In the genomic region with DNA sequence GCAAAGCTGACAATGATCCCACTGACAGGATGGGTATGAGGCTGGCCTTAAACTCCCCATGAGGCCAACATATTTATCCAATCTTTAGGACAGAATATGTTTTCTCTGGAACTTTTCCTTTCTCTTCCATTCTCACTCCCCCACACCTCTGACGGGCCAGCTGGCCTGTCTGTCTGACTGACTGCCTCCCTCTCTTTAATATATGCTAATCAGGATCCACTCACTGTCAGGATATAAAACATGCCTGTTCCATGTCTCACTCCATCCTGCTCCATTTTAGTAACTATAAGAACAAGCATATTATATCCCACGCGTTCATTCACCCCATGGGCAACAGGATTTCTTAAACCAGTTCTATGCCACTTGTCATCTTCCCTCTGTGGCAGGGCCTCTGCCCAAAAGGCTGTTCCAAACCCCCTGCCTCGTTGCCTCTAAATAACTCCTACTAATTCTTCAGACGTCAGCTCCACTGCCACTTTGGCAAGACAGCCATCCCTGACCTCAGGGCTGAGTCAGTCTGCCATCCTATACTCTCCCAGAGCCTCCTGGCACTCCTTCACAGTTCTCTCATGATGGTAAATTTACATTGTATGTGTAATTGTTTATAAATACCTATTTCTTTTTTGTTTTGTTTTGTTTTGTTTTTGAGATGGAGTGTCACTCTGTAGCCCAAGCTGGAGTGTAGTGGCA, we compare ENCODE assay signal across 1 cellular context.
TF ChIP-seq lines count a peak whose summit lies in the region.

No MANE protein-coding gene starts in this region.

TF ChIP-seq in SK-N-SH treated with all-trans-retinoic acid at 6 μM for 48 hours, 23 proteins besides CTCF, POLR2A, EP300 and RAD21 (continued from another document):
- TF ChIP-seq, protein P1, sequence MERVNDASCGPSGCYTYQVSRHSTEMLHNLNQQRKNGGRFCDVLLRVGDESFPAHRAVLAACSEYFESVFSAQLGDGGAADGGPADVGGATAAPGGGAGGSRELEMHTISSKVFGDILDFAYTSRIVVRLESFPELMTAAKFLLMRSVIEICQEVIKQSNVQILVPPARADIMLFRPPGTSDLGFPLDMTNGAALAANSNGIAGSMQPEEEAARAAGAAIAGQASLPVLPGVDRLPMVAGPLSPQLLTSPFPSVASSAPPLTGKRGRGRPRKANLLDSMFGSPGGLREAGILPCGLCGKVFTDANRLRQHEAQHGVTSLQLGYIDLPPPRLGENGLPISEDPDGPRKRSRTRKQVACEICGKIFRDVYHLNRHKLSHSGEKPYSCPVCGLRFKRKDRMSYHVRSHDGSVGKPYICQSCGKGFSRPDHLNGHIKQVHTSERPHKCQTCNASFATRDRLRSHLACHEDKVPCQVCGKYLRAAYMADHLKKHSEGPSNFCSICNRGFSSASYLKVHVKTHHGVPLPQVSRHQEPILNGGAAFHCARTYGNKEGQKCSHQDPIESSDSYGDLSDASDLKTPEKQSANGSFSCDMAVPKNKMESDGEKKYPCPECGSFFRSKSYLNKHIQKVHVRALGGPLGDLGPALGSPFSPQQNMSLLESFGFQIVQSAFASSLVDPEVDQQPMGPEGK (CRISPR knock-in tag; IDR thresholded peaks at IDR 0.05; ENCODE audit: borderline replicate concordance), result no peak
- TF ChIP-seq ZC3H10 (CRISPR knock-in tag; IDR thresholded peaks at IDR 0.05) (no peak), CSDC2 (CRISPR knock-in tag; IDR thresholded peaks at IDR 0.05) (no peak), ZNF8 (CRISPR knock-in tag; IDR thresholded peaks at IDR 0.05) (no peak), SNAI2 (CRISPR knock-in tag; IDR thresholded peaks at IDR 0.05) (no peak), ZFP30 (CRISPR knock-in tag; IDR thresholded peaks at IDR 0.05) (no peak), TCF4 (CRISPR knock-in tag; IDR thresholded peaks at IDR 0.05; ENCODE audit: borderline replicate concordance) (no peak), PPARA (CRISPR knock-in tag; IDR thresholded peaks at IDR 0.05; ENCODE audit: borderline replicate concordance) (no peak), ZFP3 (CRISPR knock-in tag; IDR thresholded peaks at IDR 0.05) (no peak), ESRRG (CRISPR knock-in tag; IDR thresholded peaks at IDR 0.05) (no peak), ZNF70 (CRISPR knock-in tag; IDR thresholded peaks at IDR 0.05) (no peak), CSRNP3 (CRISPR knock-in tag; IDR thresholded peaks at IDR 0.05) (no peak), GLIS3 (CRISPR knock-in tag; IDR thresholded peaks at IDR 0.05) (no peak), RARB (CRISPR knock-in tag; IDR thresholded peaks at IDR 0.05) (no peak), ZNF565 (CRISPR knock-in tag; conservative IDR thresholded peaks at IDR 0.05; ENCODE audit: low read depth) (no peak)
- TF ChIP-seq, protein P2, sequence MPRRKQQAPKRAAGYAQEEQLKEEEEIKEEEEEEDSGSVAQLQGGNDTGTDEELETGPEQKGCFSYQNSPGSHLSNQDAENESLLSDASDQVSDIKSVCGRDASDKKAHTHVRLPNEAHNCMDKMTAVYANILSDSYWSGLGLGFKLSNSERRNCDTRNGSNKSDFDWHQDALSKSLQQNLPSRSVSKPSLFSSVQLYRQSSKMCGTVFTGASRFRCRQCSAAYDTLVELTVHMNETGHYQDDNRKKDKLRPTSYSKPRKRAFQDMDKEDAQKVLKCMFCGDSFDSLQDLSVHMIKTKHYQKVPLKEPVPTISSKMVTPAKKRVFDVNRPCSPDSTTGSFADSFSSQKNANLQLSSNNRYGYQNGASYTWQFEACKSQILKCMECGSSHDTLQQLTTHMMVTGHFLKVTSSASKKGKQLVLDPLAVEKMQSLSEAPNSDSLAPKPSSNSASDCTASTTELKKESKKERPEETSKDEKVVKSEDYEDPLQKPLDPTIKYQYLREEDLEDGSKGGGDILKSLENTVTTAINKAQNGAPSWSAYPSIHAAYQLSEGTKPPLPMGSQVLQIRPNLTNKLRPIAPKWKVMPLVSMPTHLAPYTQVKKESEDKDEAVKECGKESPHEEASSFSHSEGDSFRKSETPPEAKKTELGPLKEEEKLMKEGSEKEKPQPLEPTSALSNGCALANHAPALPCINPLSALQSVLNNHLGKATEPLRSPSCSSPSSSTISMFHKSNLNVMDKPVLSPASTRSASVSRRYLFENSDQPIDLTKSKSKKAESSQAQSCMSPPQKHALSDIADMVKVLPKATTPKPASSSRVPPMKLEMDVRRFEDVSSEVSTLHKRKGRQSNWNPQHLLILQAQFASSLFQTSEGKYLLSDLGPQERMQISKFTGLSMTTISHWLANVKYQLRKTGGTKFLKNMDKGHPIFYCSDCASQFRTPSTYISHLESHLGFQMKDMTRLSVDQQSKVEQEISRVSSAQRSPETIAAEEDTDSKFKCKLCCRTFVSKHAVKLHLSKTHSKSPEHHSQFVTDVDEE (CRISPR knock-in tag; IDR thresholded peaks at IDR 0.05), result no peak
- TF ChIP-seq, protein P3, sequence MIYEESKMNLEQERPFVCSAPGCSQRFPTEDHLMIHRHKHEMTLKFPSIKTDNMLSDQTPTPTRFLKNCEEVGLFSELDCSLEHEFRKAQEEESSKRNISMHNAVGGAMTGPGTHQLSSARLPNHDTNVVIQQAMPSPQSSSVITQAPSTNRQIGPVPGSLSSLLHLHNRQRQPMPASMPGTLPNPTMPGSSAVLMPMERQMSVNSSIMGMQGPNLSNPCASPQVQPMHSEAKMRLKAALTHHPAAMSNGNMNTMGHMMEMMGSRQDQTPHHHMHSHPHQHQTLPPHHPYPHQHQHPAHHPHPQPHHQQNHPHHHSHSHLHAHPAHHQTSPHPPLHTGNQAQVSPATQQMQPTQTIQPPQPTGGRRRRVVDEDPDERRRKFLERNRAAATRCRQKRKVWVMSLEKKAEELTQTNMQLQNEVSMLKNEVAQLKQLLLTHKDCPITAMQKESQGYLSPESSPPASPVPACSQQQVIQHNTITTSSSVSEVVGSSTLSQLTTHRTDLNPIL (CRISPR knock-in tag; IDR thresholded peaks at IDR 0.05; ENCODE audit: low read depth), result no peak
